In the genomic region with DNA sequence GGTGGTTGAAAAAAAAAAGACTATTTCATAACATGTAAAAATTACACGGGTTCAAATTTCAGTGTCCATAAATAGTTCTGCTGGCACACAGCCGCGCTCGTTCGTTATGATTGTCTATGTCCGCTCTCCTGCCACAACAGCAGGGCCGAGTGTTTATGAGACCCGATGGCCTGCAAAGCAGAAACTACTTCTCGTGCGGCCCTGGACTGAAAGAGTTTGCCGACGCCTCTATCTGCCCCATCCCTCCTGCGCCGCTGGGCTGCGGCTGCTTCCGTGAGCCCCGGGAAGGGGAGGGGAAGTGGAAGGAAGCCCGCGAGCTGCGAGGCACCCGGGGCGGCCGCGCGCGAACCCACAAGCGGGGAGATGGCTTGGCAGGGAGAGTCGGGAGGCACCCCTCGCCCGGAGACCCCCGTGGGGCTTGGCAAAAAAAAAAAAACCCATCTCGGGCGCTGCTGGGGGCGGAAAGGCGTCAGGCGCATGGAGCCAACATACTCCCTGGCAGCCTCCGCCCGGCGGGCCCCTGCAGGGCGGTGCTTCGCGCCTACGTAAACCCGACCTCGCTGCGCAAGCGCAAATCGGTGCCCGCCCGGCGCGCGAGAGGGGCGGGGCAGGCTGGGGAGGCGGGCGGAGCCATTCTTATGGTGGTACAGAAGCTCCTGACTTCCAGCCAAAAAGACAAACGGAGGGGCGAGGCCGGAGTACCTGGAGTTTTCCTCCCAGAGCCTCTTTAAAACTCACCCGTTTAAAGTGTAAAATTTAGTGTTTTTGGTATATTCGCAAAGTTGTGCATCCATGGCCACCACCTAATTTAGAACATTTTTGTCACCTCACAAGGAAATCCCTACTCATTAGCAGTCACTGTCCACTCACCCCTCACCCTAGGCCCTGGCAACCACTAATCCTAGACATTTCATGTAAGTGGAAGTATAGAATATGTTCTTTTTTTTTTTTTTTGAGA, we compare ENCODE assay signal across 8 cellular contexts. TPM values are rescaled to one million over a fixed set of nuclear protein-coding genes. Genes with fewer than 3 reads are reported as not detected.
DNase-seq lines count a peak whose midpoint lies in the region; ATAC-seq and TF ChIP-seq lines count a peak whose summit lies in the region.

No MANE protein-coding gene starts in this region.

- TF ChIP-seq CTCF in GM10266 (IDR thresholded peaks at IDR 0.05; ENCODE audit: control insufficient read depth, insufficient read depth, low read depth, missing control alignments) (no peak), cardiac muscle cell (IDR thresholded peaks at IDR 0.05; ENCODE audit: low read depth, low read length) (no peak), transverse colon (IDR thresholded peaks at IDR 0.05) (peak in 3 of 5 experiments; percentile 11 to 58 (median 51))

- WGBS in trophoblast cell (ENCODE audit: extremely low coverage, insufficient coverage, insufficient read length) = no CpG with 5 or more reads among the region's 61 CpGs
- WGBS in transverse colon (ENCODE audit: low coverage in 1 of 2), 2 donors = 0% methylated on average over 6 to 54 of the region's 61 CpGs

- peak overlapping the region; percentile 94 for H3K4me3 Mint-ChIP-seq in activated naive CD8-positive, alpha-beta T cell treated with anti-CD3 and anti-CD28 coated beads, Interleukin-2, amount 10 ng/mL, durations not matched to agents 7 days and 5 days

- peak overlapping the region; percentile 35 for H3K4ac ChIP-seq in trophoblast cell (ENCODE audit: low read depth, low read length)

- peaks cover 6% of the 10 kb centered on the region for H3K79me1 ChIP-seq in trophoblast cell (ENCODE audit: low read length)

- H3K36me3 ChIP-seq in cardiac muscle cell (no peaks in the 10 kb centered on the region), trophoblast cell (ENCODE audit: control insufficient read depth in 1 of 2, insufficient read depth in 2 of 2, low read length in 2 of 2) (no peaks in the 10 kb centered on the region), transverse colon (no peaks in the 10 kb centered on the region)

- peak; percentile 83 for ATAC-seq in HG02610 (IDR thresholded peaks at IDR 0.05; ENCODE audit: unreplicated experiment)
- peak; percentile 98 for ATAC-seq in activated naive CD8-positive, alpha-beta T cell treated with anti-CD3 and anti-CD28 coated beads, Interleukin-2, amount 10 ng/mL, durations not matched to agents 7 days and 5 days (ENCODE audit: low read depth)

- peak; percentile 96 for TF ChIP-seq POLR2A in transverse colon (IDR thresholded peaks at IDR 0.05)

- peaks cover 12% of the 10 kb centered on the region for H3K4me1 Mint-ChIP-seq in activated naive CD8-positive, alpha-beta T cell treated with anti-CD3 and anti-CD28 coated beads, Interleukin-2, amount 10 ng/mL, durations not matched to agents 7 days and 5 days

- peak overlapping the region; percentile 90 for H3K9ac ChIP-seq in trophoblast cell (ENCODE audit: low read length)

- peaks cover 4% of the 10 kb centered on the region for H3K79me2 ChIP-seq in trophoblast cell (ENCODE audit: control insufficient read depth, insufficient read depth, low read length, poor library complexity)

- H3K18ac ChIP-seq in trophoblast cell (ENCODE audit: low read length) = peak overlapping the region; percentile 87

- no peak overlapping the region for H2AK5ac ChIP-seq in trophoblast cell (ENCODE audit: low read length)

- in situ Hi-C loops in transverse colon (cut with MboI; ENCODE audit: low pct_ligation_motif_present in 1 of 4, low pct_unique_long_range_greater_than_20kb in 1 of 4, low sequenced_read_pairs in 3 of 4) = no loop called here

- H3K9me3 ChIP-seq in cardiac muscle cell (ENCODE audit: low read depth) = no peaks in the 10 kb centered on the region
- no peaks in the 10 kb centered on the region for H3K9me3 ChIP-seq in trophoblast cell (ENCODE audit: insufficient read depth, low read depth, low read length)
- no peaks in the 10 kb centered on the region for H3K9me3 ChIP-seq in transverse colon

- no peaks in the 10 kb centered on the region for H3K4me1 ChIP-seq in cardiac muscle cell (ENCODE audit: low read depth)
- peaks cover 0 to 2% of the 10 kb centered on the region in 2 experiments for H3K4me1 ChIP-seq in trophoblast cell (ENCODE audit: control insufficient read depth in 1 of 2, insufficient read depth in 2 of 2, low read length in 2 of 2)
- H3K4me1 ChIP-seq in transverse colon = peaks cover 8 to 14% (median 13%) of the 10 kb centered on the region in 4 donors

- peak overlapping the region; percentile 64 for H2BK120ac ChIP-seq in trophoblast cell (ENCODE audit: insufficient read depth, low read length, poor library complexity)

- peak overlapping the region; percentile 85 for H4K8ac ChIP-seq in trophoblast cell (ENCODE audit: low read depth, low read length)

- DNase-seq in GM10266 (ENCODE audit: extremely low spot score) (peak; percentile 97), NCI-H1092 treated with DMSO at 0.1 percent for 48 hours (lab: John Stamatoyannopoulos, UW) (peak; percentile 95), SKM-1 treated with dmso at 0.1 percent for 144 hours (lab: John Stamatoyannopoulos, UW; ENCODE audit: unreplicated experiment) (peak; percentile 92), cardiac muscle cell (ENCODE audit: low read depth in 1 of 2, low spot score in 1 of 2) (peak; percentile 92 to 94), trophoblast cell (peak; percentile 90 to 98), transverse colon (peak; percentile 93)
- DNase-seq in activated naive CD8-positive, alpha-beta T cell treated with anti-CD3 and anti-CD28 coated beads, Interleukin-2, amount 10 ng/mL, durations not matched to agents 7 days and 5 days = peak; percentile 96

- POLR2A ChIA-PET in activated naive CD8-positive, alpha-beta T cell treated with anti-CD3 and anti-CD28 coated beads, Interleukin-2, amount 10 ng/mL, durations not matched to agents 7 days and 5 days (lab: Charles Lee) = interaction anchor here (0.6 to 1.8 kb wide), 14 partner anchors 8 to 681 kb away, joined by 3 to 10 read pairs (median 4); partner anchors contain the start of genes CREB3L4, INTS3, JTB and SLC27A3

- intact Hi-C loops in transverse colon (cut with DNase I; ENCODE audit: low total_unique reads) = no loop called here

- H3K27ac ChIP-seq in cardiac muscle cell (peak overlapping the region; percentile 82), trophoblast cell (ENCODE audit: low read depth, low read length) (peak overlapping the region; percentile 84), transverse colon (peak overlapping the region; percentile 95 to 99 (median 97))

- H3K14ac ChIP-seq in trophoblast cell (ENCODE audit: low read length) = peak overlapping the region; percentile 94

- no peak overlapping the region for H2BK12ac ChIP-seq in trophoblast cell (ENCODE audit: low read length)

- peak overlapping the region; percentile 91 for H2BK5ac ChIP-seq in trophoblast cell (ENCODE audit: low read depth, low read length, poor library complexity)

- H3K23ac ChIP-seq in trophoblast cell (ENCODE audit: low read length) = no peak overlapping the region

- peak overlapping the region; percentile 84 for H3K4me2 ChIP-seq in trophoblast cell (ENCODE audit: low read length)

- peak overlapping the region; percentile 97 for H3K27ac Mint-ChIP-seq in activated naive CD8-positive, alpha-beta T cell treated with anti-CD3 and anti-CD28 coated beads, Interleukin-2, amount 10 ng/mL, durations not matched to agents 7 days and 5 days

- no peaks in the 10 kb centered on the region for H3K27me3 Mint-ChIP-seq in activated naive CD8-positive, alpha-beta T cell treated with anti-CD3 and anti-CD28 coated beads, Interleukin-2, amount 10 ng/mL, durations not matched to agents 7 days and 5 days

- H3K4me3 ChIP-seq in cardiac muscle cell = peak overlapping the region; percentile 59
- H3K4me3 ChIP-seq in trophoblast cell (ENCODE audit: low read depth, low read length) = peak overlapping the region; percentile 79
- peak overlapping the region; percentile 55 to 88 (median 60) for H3K4me3 ChIP-seq in transverse colon

- TF ChIP-seq EP300 in transverse colon (IDR thresholded peaks at IDR 0.05; ENCODE audit: low read depth) = no peak

- peak overlapping the region; percentile 83 for H4K91ac ChIP-seq in trophoblast cell (ENCODE audit: low read depth, low read length)

- H3K36me3 Mint-ChIP-seq in activated naive CD8-positive, alpha-beta T cell treated with anti-CD3 and anti-CD28 coated beads, Interleukin-2, amount 10 ng/mL, durations not matched to agents 7 days and 5 days = peaks cover 12% of the 10 kb centered on the region

- no peaks in the 10 kb centered on the region for H3K27me3 ChIP-seq in cardiac muscle cell
- no peaks in the 10 kb centered on the region for H3K27me3 ChIP-seq in trophoblast cell (ENCODE audit: insufficient read depth, low read length)
- H3K27me3 ChIP-seq in transverse colon = peaks cover 5% of the 10 kb centered on the region

- H4K12ac ChIP-seq in trophoblast cell (ENCODE audit: low read depth, low read length) = peak overlapping the region; percentile 94

- peak overlapping the region; percentile 73 for H2AFZ ChIP-seq in trophoblast cell (ENCODE audit: insufficient read depth, low read length, poor library complexity)

- no peaks in the 10 kb centered on the region for H3K9me3 Mint-ChIP-seq in activated naive CD8-positive, alpha-beta T cell treated with anti-CD3 and anti-CD28 coated beads, Interleukin-2, amount 10 ng/mL, durations not matched to agents 7 days and 5 days

RNA-seq across cellular contexts. Expression of gene SLC27A3, which starts 8.3 kb away (rescaled TPM):
- 10 to 100 TPM; 38.9 to 44.0 TPM for total RNA-seq in activated naive CD8-positive, alpha-beta T cell treated with anti-CD3 and anti-CD28 coated beads, Interleukin-2, amount 10 ng/mL, durations not matched to agents 7 days and 5 days
- total RNA-seq in cardiac muscle cell = 20.7 and 27.7 TPM in 2 replicates
- 30.6 and 46.7 TPM in 2 replicates for polyA plus RNA-seq in cardiac muscle cell
- polyA plus RNA-seq in trophoblast cell (2013) = 16.4 and 16.5 TPM in 2 replicates
- 100 to 1,000 TPM in 1 of 4 donors, 10 to 100 TPM in 3; 15.2 to 159 (median 26.2) TPM for total RNA-seq in transverse colon

RNA-seq across cellular contexts. Expression of gene INTS3, which starts 55.7 kb away (rescaled TPM):
- total RNA-seq in activated naive CD8-positive, alpha-beta T cell treated with anti-CD3 and anti-CD28 coated beads, Interleukin-2, amount 10 ng/mL, durations not matched to agents 7 days and 5 days = 10 to 100 TPM; 53.6 to 57.2 TPM
- 45.4 and 73.5 TPM in 2 replicates for total RNA-seq in cardiac muscle cell
- polyA plus RNA-seq in cardiac muscle cell = 39.7 and 60.5 TPM in 2 replicates
- 24.2 and 25.1 TPM in 2 replicates for polyA plus RNA-seq in trophoblast cell (2013)
- total RNA-seq in transverse colon = 10 to 100 TPM; 26.1 to 35.6 (median 28.0) TPM

Comparison
In these comparisons a context has a peak if more than half of its experiments do, and no peak if none do; other contexts are left out.
1. Peak in every context shown above with its lines: DNase-seq, ATAC-seq, H3K4me3 ChIP-seq and H3K27ac ChIP-seq.
2. CTCF ChIP-seq: peak in transverse colon (3 of 5); none in GM10266 (single experiment) and cardiac muscle cell (single experiment).